10 cellular contexts compared by ENCODE assay signal in the genomic region with DNA sequence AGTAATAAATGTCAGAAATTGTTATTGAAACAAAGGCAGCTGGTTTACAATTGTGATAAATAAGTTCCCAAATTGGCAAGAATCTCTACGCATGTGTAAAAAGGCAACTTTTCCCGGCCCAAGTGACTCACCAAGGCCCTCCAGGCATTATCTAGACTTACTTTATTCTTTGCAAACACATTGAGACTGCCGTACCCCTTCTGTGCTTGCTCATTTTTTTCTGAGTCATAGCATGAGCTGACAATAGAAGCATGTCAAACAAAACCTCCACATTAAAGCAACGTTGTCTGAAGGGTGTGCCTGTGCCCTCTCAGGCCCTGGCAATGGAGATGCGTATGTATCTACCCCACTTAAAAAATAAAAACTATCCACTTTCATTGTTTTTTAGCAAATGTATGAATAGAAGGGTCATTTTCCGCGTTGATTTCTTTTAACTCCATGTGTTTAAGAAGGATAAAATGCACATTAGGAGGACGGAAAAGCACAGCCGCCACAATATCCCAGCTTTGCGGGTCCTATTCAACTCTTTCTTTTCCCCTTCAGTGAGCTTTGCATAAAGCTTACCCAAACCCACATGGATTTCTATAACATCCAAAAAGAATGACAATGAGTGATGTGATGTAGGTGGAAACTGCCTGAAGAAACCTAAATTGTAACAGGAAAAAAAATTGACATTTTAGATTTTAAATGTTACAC.
DNase-seq lines count a peak whose midpoint lies in the region; ATAC-seq and TF ChIP-seq lines count a peak whose summit lies in the region.
"Had no signal": no experiment of that assay in that cellular context is flagged by ENCODE, and none has a peak within 500 bp of the region (broad histone marks: within the 10 kb centered on the region; RNA-seq: fewer than 3 reads in every experiment).

No MANE protein-coding gene starts in this region.

- H4K20me1 ChIP-seq in PC-3 (ENCODE audit: low read length), result no peaks in the 10 kb centered on the region
- no peaks in the 10 kb centered on the region for H4K20me1 ChIP-seq in fibroblast of lung (ENCODE audit: control insufficient read depth, extremely low read depth, insufficient read depth, low read length)

- H3K4me1 ChIP-seq in PC-3 (ENCODE audit: insufficient read depth, low read length), result peaks cover 27% of the 10 kb centered on the region
- H3K4me1 ChIP-seq in fibroblast of lung (ENCODE audit: control insufficient read depth, extremely low read depth, insufficient read depth, low read length), result peaks cover 10% of the 10 kb centered on the region
- H3K4me1 ChIP-seq in sigmoid colon, result peaks cover 0 to 11% (median 5%) of the 10 kb centered on the region in 4 donors

- H3K9me3 ChIP-seq in PC-3 (ENCODE audit: low read length) (no peaks in the 10 kb centered on the region), fibroblast of lung (ENCODE audit: control insufficient read depth, insufficient read depth, low read depth, low read length) (no peaks in the 10 kb centered on the region), sigmoid colon (no peaks in the 10 kb centered on the region)

- H3K36me3 ChIP-seq in PC-3 (ENCODE audit: low read depth, low read length) (no peaks in the 10 kb centered on the region), fibroblast of lung (ENCODE audit: control insufficient read depth, insufficient read depth, low read length) (no peaks in the 10 kb centered on the region), sigmoid colon (no peaks in the 10 kb centered on the region)
- H3K36me3 ChIP-seq: esophagus muscularis mucosa, WERI-Rb-1 had no signal

- H3K4me2 ChIP-seq in PC-3 (ENCODE audit: low read length), result peak overlapping the region; percentile 82
- H3K4me2 ChIP-seq in fibroblast of lung (ENCODE audit: extremely low read depth, insufficient read depth, low read length), result peak overlapping the region; percentile 4

- intact Hi-C loops in PC-3 (cut with micrococcal nuclease) (loop anchor here (1.0 kb wide), 3 partner anchors 63 to 82 kb away; no protein-coding TSS in a partner anchor), sigmoid colon (cut with DNase I) (no loop called here)

- H3K79me2 ChIP-seq in PC-3 (ENCODE audit: low read length) (no peaks in the 10 kb centered on the region), fibroblast of lung (ENCODE audit: control insufficient read depth, insufficient read depth, low read length) (no peaks in the 10 kb centered on the region)

- peak overlapping the region; percentile 50 for H3K4me3 ChIP-seq in PC-3 (ENCODE audit: low read length)
- H3K4me3 ChIP-seq in fibroblast of lung (replicated peaks in 1 of 4; ENCODE audit: control extremely low read depth in 1 of 4, insufficient read depth in 1 of 4, low read depth in 3 of 4, low read length in 4 of 4), result no peak overlapping the region
- H3K4me3 ChIP-seq in sigmoid colon, result no peak overlapping the region
- H3K4me3 ChIP-seq: esophagus muscularis mucosa had no signal

- H2AFZ ChIP-seq in PC-3 (ENCODE audit: low read length), result peak overlapping the region; percentile 42
- no peak overlapping the region for H2AFZ ChIP-seq in fibroblast of lung (ENCODE audit: low read length)

- H3F3A ChIP-seq in PC-3 (ENCODE audit: low read length, unreplicated experiment), result peaks cover 4% of the 10 kb centered on the region

- CTCF ChIA-PET in PC-3 (lab: Charles Lee), result interaction anchor here (0.6 kb wide), 1 partner anchor 96 kb away, joined by 3 read pairs; no protein-coding TSS in a partner anchor

- POLR2A ChIA-PET in PC-3 (lab: Charles Lee; ENCODE audit: unreplicated experiment), result interaction anchor here (0.5 kb wide), 1 partner anchor 251 kb away, joined by 4 read pairs; no protein-coding TSS in a partner anchor

- TF ChIP-seq EP300 in sigmoid colon (IDR thresholded peaks at IDR 0.05), result no peak

- TF ChIP-seq CTCF in PC-3 (conservative IDR thresholded peaks at IDR 0.05; ENCODE audit: low read depth, low read length) (no peak), fibroblast of lung (conservative IDR thresholded peaks at IDR 0.05 in 1 of 2, IDR thresholded peaks at IDR 0.05 in 1 of 2; ENCODE audit: low read depth in 1 of 2, low read length in 2 of 2) (no peak), sigmoid colon (IDR thresholded peaks at IDR 0.05) (no peak)

- DNase-seq in GM04504 (ENCODE audit: low read depth) (peak; percentile 89), PC-3 (peak; percentile 99), fibroblast of lung (ENCODE audit: low read depth in 2 of 2) (peak; percentile 97), sigmoid colon (no peak)
- no peak for DNase-seq in stimulated activated CD4-positive, alpha-beta T cell treated with anti-CD3 and anti-CD28 coated beads, Interleukin-4, amount 100 ng/mL, for 4 hours
- DNase-seq: WERI-Rb-1 had no signal

- WGBS in sigmoid colon, 2 donors, result 50 to 70% methylated on average over 10 of the region's 10 CpGs

- TSS peak; percentile 46 for BruUV-seq in PC-3 (replicated peaks; lab: Mats Ljungman, UMichigan)

- ATAC-seq in PC-3 (peak; percentile 99), GM21786 (IDR thresholded peaks at IDR 0.05; ENCODE audit: unreplicated experiment) (no peak), HG02885 (IDR thresholded peaks at IDR 0.05; ENCODE audit: poor library complexity, unreplicated experiment) (no peak), GM19467 (IDR thresholded peaks at IDR 0.05; ENCODE audit: unreplicated experiment) (no peak)

- H3K27me3 ChIP-seq in PC-3 (ENCODE audit: low read length), result no peaks in the 10 kb centered on the region
- H3K27me3 ChIP-seq in fibroblast of lung (ENCODE audit: control insufficient read depth, insufficient read depth, low read length), result no peaks in the 10 kb centered on the region
- no peaks in the 10 kb centered on the region for H3K27me3 ChIP-seq in sigmoid colon
- H3K27me3 ChIP-seq: esophagus muscularis mucosa had no signal

- H3K9me2 ChIP-seq in PC-3 (replicated peaks; ENCODE audit: low read length), result no peaks in the 10 kb centered on the region

- peak overlapping the region; percentile 81 for H3K9ac ChIP-seq in PC-3 (ENCODE audit: low read length)
- no peak overlapping the region for H3K9ac ChIP-seq in fibroblast of lung (ENCODE audit: insufficient read depth, low read length)

- TF ChIP-seq POLR2A in sigmoid colon (IDR thresholded peaks at IDR 0.05), result no peak

- H3K27ac ChIP-seq in PC-3 (ENCODE audit: low read length) (peak overlapping the region; percentile 97), fibroblast of lung (ENCODE audit: insufficient read depth, low read length) (peak overlapping the region; percentile 75), sigmoid colon (peak overlapping the region in 3 of 4 donors; percentile 26 to 65 (median 33))
- H3K27ac ChIP-seq: WERI-Rb-1 had no signal

Comparison
In these comparisons a context has a peak if more than half of its experiments do, and no peak if none do; other contexts are left out.
1. DNase-seq: peak in GM04504 (single experiment), PC-3 (single experiment) and fibroblast of lung (2 of 2); none in sigmoid colon (single experiment) and stimulated activated CD4-positive, alpha-beta T cell treated with anti-CD3 and anti-CD28 coated beads, Interleukin-4, amount 100 ng/mL, for 4 hours (0 of 2).
2. H3K27ac ChIP-seq: peak in every context shown above with its lines; median percentile 97 in PC-3; 75 in fibroblast of lung; 33 in sigmoid colon.